8 cellular contexts compared by ENCODE assay signal in genomic region chr7:2353650-2354172, GRCh38. TPM values are rescaled to one million over a fixed set of nuclear protein-coding genes. Genes with fewer than 3 reads are reported as not detected.
DNase-seq lines count a peak whose midpoint lies in the region; ATAC-seq and TF ChIP-seq lines count a peak whose summit lies in the region.

No MANE protein-coding gene starts in this region.

- H3K9ac ChIP-seq in duodenal mucosa (ENCODE audit: low read depth in 1 of 2, low read length in 2 of 2), result peak overlapping the region; percentile 87 to 91

- H3K27me3 ChIP-seq in AG04450 (ENCODE audit: control insufficient read depth, insufficient read depth, low read length), result no peaks in the 10 kb centered on the region
- H3K27me3 ChIP-seq in duodenal mucosa (ENCODE audit: control insufficient read depth in 1 of 2, insufficient read depth in 2 of 2, low read length in 2 of 2), result no peaks in the 10 kb centered on the region

- POLR2A ChIA-PET in AG04450 (lab: Yijun Ruan, JAX), result interaction anchor here (0.6 to 1.4 kb wide), 6 partner anchors 10 to 769 kb away, joined by 3 to 5 read pairs (median 4); no protein-coding TSS in a partner anchor

- CTCF ChIA-PET in AG04450 (lab: Charles Lee), result no interaction called here

- H3K36me3 ChIP-seq in duodenal mucosa (ENCODE audit: control insufficient read depth in 1 of 2, insufficient read depth in 2 of 2, low read length in 2 of 2), result peaks cover 0 to 8% of the 10 kb centered on the region in 2 donors

- H3K4me3 ChIP-seq in AG04450 (ENCODE audit: low read depth, low read length) (peak overlapping the region; percentile 89), duodenal mucosa (ENCODE audit: low read depth in 1 of 2, low read length in 2 of 2) (peak overlapping the region; percentile 92 to 96)

- peaks cover 19 to 24% of the 10 kb centered on the region in 2 donors for H3K4me1 ChIP-seq in duodenal mucosa (ENCODE audit: control insufficient read depth in 1 of 2, insufficient read depth in 2 of 2, low read length in 2 of 2)

- H3K27ac ChIP-seq in AG04450 (ENCODE audit: low read depth, low read length) (peak overlapping the region; percentile 99), duodenal mucosa (ENCODE audit: low read depth, low read length) (peak overlapping the region; percentile 99)

- ATAC-seq in GM18517 (IDR thresholded peaks at IDR 0.05; ENCODE audit: unreplicated experiment) (peak; percentile 58), HG03025 (IDR thresholded peaks at IDR 0.05; ENCODE audit: low FRiP score, unreplicated experiment) (peak; percentile 45)

- H3K9me3 ChIP-seq in AG04450 (ENCODE audit: control insufficient read depth, insufficient read depth, low read length) (no peaks in the 10 kb centered on the region), duodenal mucosa (ENCODE audit: control insufficient read depth in 1 of 2, low read length in 2 of 2) (no peaks in the 10 kb centered on the region)

- no peak for TF ChIP-seq CTCF in AG04450 (IDR thresholded peaks at IDR 0.05; ENCODE audit: low read depth, low read length)

- peak; percentile 74 for DNase-seq in AG04450 (ENCODE audit: low read depth, low spot score)
- peak; percentile 95 for DNase-seq in NCI-H2107 treated with DMSO at 0.1 percent for 48 hours (lab: John Stamatoyannopoulos, UW; ENCODE audit: unreplicated experiment)
- peak; percentile 93 for DNase-seq in activated CD4-positive, alpha-beta T cell treated with anti-CD3 and anti-CD28 coated beads for 48 hours
- DNase-seq in medulla oblongata (ENCODE audit: extremely low spot score), result peak; percentile 89
- DNase-seq in stimulated activated CD8-positive, alpha-beta memory T cell treated with anti-CD3 and anti-CD28 coated beads, Interleukin-12 subunit alpha, Interleukin-12 subunit beta, amount 100 ng/mL, for 24 hours (ENCODE audit: extremely low read depth), result peak; percentile 78

RNA-seq across cellular contexts. Expression of gene EIF3B, which starts 0.9 kb away (rescaled TPM):
- polyA plus RNA-seq in AG04450 (2011; rRNA removed), result 101 and 110 TPM in 2 replicates
- polyA minus RNA-seq in AG04450 (2011; rRNA and poly(A)+ RNA removed), result 94.4 and 101 TPM in 2 replicates

RNA-seq across cellular contexts. Expression of gene SNX8, which starts 39.5 kb away (rescaled TPM):
- 40.2 and 53.0 TPM in 2 replicates for polyA plus RNA-seq in AG04450 (2011; rRNA removed)
- 63.4 and 80.5 TPM in 2 replicates for polyA minus RNA-seq in AG04450 (2011; rRNA and poly(A)+ RNA removed)

RNA-seq across cellular contexts. Expression of gene CHST12, which starts 49.7 kb away (rescaled TPM):
- 8.7 and 13.4 TPM in 2 replicates for polyA plus RNA-seq in AG04450 (2011; rRNA removed)
- 4.0 and 4.3 TPM in 2 replicates for polyA minus RNA-seq in AG04450 (2011; rRNA and poly(A)+ RNA removed)

Comparison
In these comparisons a context has a peak if more than half of its experiments do, and no peak if none do; other contexts are left out.
1. Peak in every context shown above with its lines: DNase-seq, ATAC-seq, H3K4me3 ChIP-seq and H3K27ac ChIP-seq.